Comparison of ENCODE assay signal across 13 cellular contexts in the genomic region with DNA sequence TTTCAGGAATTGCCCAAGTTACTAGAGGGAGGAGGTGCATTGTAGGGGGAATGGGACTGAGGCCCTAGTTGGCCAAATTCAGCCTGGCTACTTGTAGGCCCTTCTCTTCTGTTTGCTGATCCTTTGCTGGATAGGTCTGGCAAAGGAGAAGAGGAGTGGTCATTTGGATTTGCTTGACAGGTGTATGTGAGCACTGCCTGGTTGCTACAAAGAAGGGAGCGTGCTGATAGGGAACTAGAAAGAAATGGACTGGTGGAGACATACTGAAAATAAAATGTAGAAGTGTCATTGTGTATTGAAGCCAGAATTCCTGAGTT. TPM values are rescaled to one million over a fixed set of nuclear protein-coding genes. Genes with fewer than 3 reads are reported as not detected.
DNase-seq lines count a peak whose midpoint lies in the region; ATAC-seq and TF ChIP-seq lines count a peak whose summit lies in the region.
"Had no signal": no experiment of that assay in that cellular context is flagged by ENCODE, and none has a peak within 500 bp of the region (broad histone marks: within the 10 kb centered on the region; RNA-seq: fewer than 3 reads in every experiment).

No MANE protein-coding gene starts in this region.

- no peak for ATAC-seq in activated CD8-positive, alpha-beta T cell treated with anti-CD3 and anti-CD28 coated beads for 36 hours
- no peak for ATAC-seq in naive thymus-derived CD4-positive, alpha-beta T cell
- ATAC-seq: K562 had no signal

- H3K27me3 ChIP-seq in AG04450 (ENCODE audit: control insufficient read depth, insufficient read depth, low read length) (no peaks in the 10 kb centered on the region), spleen (replicated peaks in 1 of 7) (no peaks in the 10 kb centered on the region)
- H3K27me3 ChIP-seq in CD8-positive, alpha-beta memory T cell (ENCODE audit: insufficient read depth, low read length, poor library complexity, severe bottlenecking), result no peaks in the 10 kb centered on the region
- no peaks in the 10 kb centered on the region for H3K27me3 ChIP-seq in naive thymus-derived CD4-positive, alpha-beta T cell (ENCODE audit: control insufficient read depth in 2 of 2, insufficient read depth in 2 of 2, low read length in 2 of 2)

- WGBS in spleen, 5 donors, result 53 to 89% (median 77%) methylated on average over 1 of the region's 1 CpG

- H3K4me3 Mint-ChIP-seq in CD8-positive, alpha-beta memory T cell, result peak overlapping the region in 6 of 7 donors; percentile 19 to 76 (median 58)
- H3K4me3 Mint-ChIP-seq in activated CD8-positive, alpha-beta T cell treated with anti-CD3 and anti-CD28 coated beads for 36 hours, result peak overlapping the region; percentile 43
- peak overlapping the region in 9 of 10 donors; percentile 25 to 64 (median 55) for H3K4me3 Mint-ChIP-seq in naive thymus-derived CD4-positive, alpha-beta T cell

- no peak overlapping the region for H3K4me3 ChIP-seq in AG04450 (ENCODE audit: low read depth, low read length)
- H3K4me3 ChIP-seq in CD8-positive, alpha-beta memory T cell (ENCODE audit: low read length), result no peak overlapping the region
- H3K4me3 ChIP-seq in naive thymus-derived CD4-positive, alpha-beta T cell (ENCODE audit: low read length), result no peak overlapping the region
- peak overlapping the region in 2 of 8 donors; percentile 80 to 94 for H3K4me3 ChIP-seq in spleen
- H3K4me3 ChIP-seq: HAP-1, K562 had no signal

- H3K27ac ChIP-seq in AG04450 (ENCODE audit: low read depth, low read length) (peak overlapping the region; percentile 11), spleen (peak overlapping the region in 3 of 8 donors; percentile 92 to 95 (median 95))
- no peak overlapping the region for H3K27ac ChIP-seq in CD8-positive, alpha-beta memory T cell (ENCODE audit: low read depth, low read length)
- no peak overlapping the region for H3K27ac ChIP-seq in naive thymus-derived CD4-positive, alpha-beta T cell (ENCODE audit: low read depth, low read length)

- no peaks in the 10 kb centered on the region for H3K9me3 Mint-ChIP-seq in CD8-positive, alpha-beta memory T cell
- H3K9me3 Mint-ChIP-seq in activated CD8-positive, alpha-beta T cell treated with anti-CD3 and anti-CD28 coated beads for 36 hours, result peaks cover 4% of the 10 kb centered on the region
- H3K9me3 Mint-ChIP-seq in naive thymus-derived CD4-positive, alpha-beta T cell, result peaks cover 0 to 5% (median 0%) of the 10 kb centered on the region in 11 donors

- no peaks in the 10 kb centered on the region for H3K36me3 ChIP-seq in CD8-positive, alpha-beta memory T cell (ENCODE audit: insufficient read depth, low read length)
- H3K36me3 ChIP-seq in naive thymus-derived CD4-positive, alpha-beta T cell (ENCODE audit: control insufficient read depth in 2 of 3, insufficient read depth in 3 of 3, low read length in 3 of 3), result no peaks in the 10 kb centered on the region
- H3K36me3 ChIP-seq in spleen, result peaks cover 0 to 14% (median 2%) of the 10 kb centered on the region in 6 donors

- H3K4me1 ChIP-seq in CD8-positive, alpha-beta memory T cell (ENCODE audit: insufficient read depth, low read length), result peaks cover 51% of the 10 kb centered on the region
- H3K4me1 ChIP-seq in naive thymus-derived CD4-positive, alpha-beta T cell (ENCODE audit: control insufficient read depth in 2 of 2, insufficient read depth in 2 of 2, low read length in 2 of 2), result peaks cover 29 to 37% of the 10 kb centered on the region in 2 donors
- H3K4me1 ChIP-seq in spleen, result peaks cover 54 to 94% (median 84%) of the 10 kb centered on the region in 6 donors

- peak overlapping the region; percentile 43 to 95 (median 78) for H3K27ac Mint-ChIP-seq in CD8-positive, alpha-beta memory T cell
- H3K27ac Mint-ChIP-seq in activated CD8-positive, alpha-beta T cell treated with anti-CD3 and anti-CD28 coated beads for 36 hours, result peak overlapping the region; percentile 50
- H3K27ac Mint-ChIP-seq in naive thymus-derived CD4-positive, alpha-beta T cell, result peak overlapping the region in 7 of 9 donors; percentile 15 to 96 (median 55)

- H3K36me3 Mint-ChIP-seq in CD8-positive, alpha-beta memory T cell, result peaks cover 0 to 30% (median 4%) of the 10 kb centered on the region in 3 donors
- peaks cover 38% of the 10 kb centered on the region for H3K36me3 Mint-ChIP-seq in activated CD8-positive, alpha-beta T cell treated with anti-CD3 and anti-CD28 coated beads for 36 hours (ENCODE audit: low read depth)
- peaks cover 0 to 19% (median 8%) of the 10 kb centered on the region in 5 donors for H3K36me3 Mint-ChIP-seq in naive thymus-derived CD4-positive, alpha-beta T cell

- TF ChIP-seq POLR2A in spleen (IDR thresholded peaks at IDR 0.05), result no peak

- intact Hi-C loops in activated CD8-positive, alpha-beta T cell treated with anti-CD3 and anti-CD28 coated beads for 36 hours (cut with micrococcal nuclease), result loop anchor here (5.0 kb wide), 1 partner anchor 154 kb away; no protein-coding TSS in a partner anchor
- intact Hi-C loops in naive thymus-derived CD4-positive, alpha-beta T cell (cut with micrococcal nuclease), result no loop called here
- intact Hi-C loops in head of caudate nucleus (cut with DNase I) (no loop called here), spleen (cut with DNase I; ENCODE audit: low total_unique reads) (no loop called here)

- TF ChIP-seq CTCF in AG04450 (IDR thresholded peaks at IDR 0.05; ENCODE audit: low read depth, low read length) (no peak), spleen (IDR thresholded peaks at IDR 0.05 in 8 of 11, conservative IDR thresholded peaks at IDR 0.05 in 3 of 11) (no peak)
- no peak for TF ChIP-seq CTCF in activated CD8-positive, alpha-beta T cell treated with anti-CD3 and anti-CD28 coated beads for 36 hours (IDR thresholded peaks at IDR 0.05)

- POLR2A ChIA-PET in AG04450 (lab: Yijun Ruan, JAX), result interaction anchor here (0.7 kb wide), 1 partner anchor 109 kb away, joined by 8 read pairs; a partner anchor contains a TSS
- POLR2A ChIA-PET in CD8-positive, alpha-beta memory T cell (lab: Charles Lee), result no interaction called here
- POLR2A ChIA-PET in activated CD8-positive, alpha-beta T cell treated with anti-CD3 and anti-CD28 coated beads for 36 hours (lab: Charles Lee), result interaction anchor here (0.8 to 16.4 kb wide), 5 partner anchors 9 to 174 kb away, joined by 3 to 222 read pairs (median 4); a partner anchor contains a TSS
- POLR2A ChIA-PET in naive thymus-derived CD4-positive, alpha-beta T cell (lab: Charles Lee), result interaction anchor here (0.6 to 2.1 kb wide), 4 partner anchors 8 to 109 kb away, joined by 3 to 8 read pairs (median 4); a partner anchor contains a TSS

- H3K9me3 ChIP-seq in AG04450 (ENCODE audit: control insufficient read depth, insufficient read depth, low read length), result no peaks in the 10 kb centered on the region
- H3K9me3 ChIP-seq in CD8-positive, alpha-beta memory T cell (ENCODE audit: low read length), result no peaks in the 10 kb centered on the region
- H3K9me3 ChIP-seq in naive thymus-derived CD4-positive, alpha-beta T cell (ENCODE audit: control insufficient read depth in 2 of 3, low read length in 3 of 3), result no peaks in the 10 kb centered on the region
- H3K9me3 ChIP-seq in spleen, result no peaks in the 10 kb centered on the region
- H3K9me3 ChIP-seq: HAP-1 had no signal

- DNase-seq in AG04450 (ENCODE audit: low read depth, low spot score) (no peak), hypothalamus (lab: John Stamatoyannopoulos, UW) (no peak), head of caudate nucleus (no peak), spleen (no peak)
- DNase-seq in CD8-positive, alpha-beta memory T cell, result no peak
- DNase-seq in activated CD8-positive, alpha-beta T cell treated with anti-CD3 and anti-CD28 coated beads for 36 hours, result no peak
- no peak for DNase-seq in naive thymus-derived CD4-positive, alpha-beta T cell
- DNase-seq: kidney, NCI-H2081, occipital lobe, T1000 had no signal

- CTCF ChIA-PET in AG04450 (lab: Charles Lee), result no interaction called here
- CTCF ChIA-PET in CD8-positive, alpha-beta memory T cell (lab: Charles Lee), result interaction anchor here (0.6 to 0.9 kb wide), 2 partner anchors 108 to 232 kb away, joined by 3 to 7 read pairs; a partner anchor contains a TSS
- CTCF ChIA-PET in activated CD8-positive, alpha-beta T cell treated with anti-CD3 and anti-CD28 coated beads for 36 hours (lab: Charles Lee), result interaction anchor here (1.3 kb wide), 1 partner anchor 9 kb away, joined by 4 read pairs; no protein-coding TSS in a partner anchor
- CTCF ChIA-PET in naive thymus-derived CD4-positive, alpha-beta T cell (lab: Charles Lee), result no interaction called here

- no peaks in the 10 kb centered on the region for H3K27me3 Mint-ChIP-seq in CD8-positive, alpha-beta memory T cell
- no peaks in the 10 kb centered on the region for H3K27me3 Mint-ChIP-seq in activated CD8-positive, alpha-beta T cell treated with anti-CD3 and anti-CD28 coated beads for 36 hours
- H3K27me3 Mint-ChIP-seq in naive thymus-derived CD4-positive, alpha-beta T cell, result no peaks in the 10 kb centered on the region

- H3K4me1 Mint-ChIP-seq in CD8-positive, alpha-beta memory T cell, result peaks cover 62 to 81% (median 78%) of the 10 kb centered on the region in 3 donors
- peaks cover 48% of the 10 kb centered on the region for H3K4me1 Mint-ChIP-seq in activated CD8-positive, alpha-beta T cell treated with anti-CD3 and anti-CD28 coated beads for 36 hours (ENCODE audit: low read depth)
- peaks cover 35 to 77% (median 64%) of the 10 kb centered on the region in 7 donors for H3K4me1 Mint-ChIP-seq in naive thymus-derived CD4-positive, alpha-beta T cell

RNA-seq across cellular contexts. Expression of a gene that starts 3.6 kb away (rescaled TPM):
- polyA plus RNA-seq in AG04450 (2011; rRNA removed) (233 and 300 TPM in 2 replicates), spleen (100 to 1,000 TPM; 108 to 171 (median 164) TPM)
- 81.5 and 105 TPM in 2 replicates for polyA minus RNA-seq in AG04450 (2011; rRNA and poly(A)+ RNA removed)
- 100 to 1,000 TPM; 399 to 400 TPM for total RNA-seq in CD8-positive, alpha-beta memory T cell
- polyA plus RNA-seq in CD8-positive, alpha-beta memory T cell, result 305 TPM
- 100 to 1,000 TPM; 361 to 393 TPM for total RNA-seq in activated CD8-positive, alpha-beta T cell treated with anti-CD3 and anti-CD28 coated beads for 36 hours
- 100 to 1,000 TPM in 1 of 5 experiments, 10 to 100 TPM in 4; 76.6 to 274 (median 90.0) TPM for total RNA-seq in naive thymus-derived CD4-positive, alpha-beta T cell
- polyA plus RNA-seq in naive thymus-derived CD4-positive, alpha-beta T cell, result 100 to 1,000 TPM; 251 to 291 TPM
- 100 to 1,000 TPM; 120 to 185 (median 129) TPM for total RNA-seq in spleen

Comparison
In these comparisons a context has a peak if more than half of its experiments do, and no peak if none do; other contexts are left out.
1. CTCF ChIA-PET loops: an anchor here in CD8-positive, alpha-beta memory T cell (0.6 to 0.9 kb wide) and activated CD8-positive, alpha-beta T cell treated with anti-CD3 and anti-CD28 coated beads for 36 hours (1.3 kb wide); none called in AG04450 and naive thymus-derived CD4-positive, alpha-beta T cell.